Comparison of ENCODE assay signal across 8 cellular contexts in the genomic region with DNA sequence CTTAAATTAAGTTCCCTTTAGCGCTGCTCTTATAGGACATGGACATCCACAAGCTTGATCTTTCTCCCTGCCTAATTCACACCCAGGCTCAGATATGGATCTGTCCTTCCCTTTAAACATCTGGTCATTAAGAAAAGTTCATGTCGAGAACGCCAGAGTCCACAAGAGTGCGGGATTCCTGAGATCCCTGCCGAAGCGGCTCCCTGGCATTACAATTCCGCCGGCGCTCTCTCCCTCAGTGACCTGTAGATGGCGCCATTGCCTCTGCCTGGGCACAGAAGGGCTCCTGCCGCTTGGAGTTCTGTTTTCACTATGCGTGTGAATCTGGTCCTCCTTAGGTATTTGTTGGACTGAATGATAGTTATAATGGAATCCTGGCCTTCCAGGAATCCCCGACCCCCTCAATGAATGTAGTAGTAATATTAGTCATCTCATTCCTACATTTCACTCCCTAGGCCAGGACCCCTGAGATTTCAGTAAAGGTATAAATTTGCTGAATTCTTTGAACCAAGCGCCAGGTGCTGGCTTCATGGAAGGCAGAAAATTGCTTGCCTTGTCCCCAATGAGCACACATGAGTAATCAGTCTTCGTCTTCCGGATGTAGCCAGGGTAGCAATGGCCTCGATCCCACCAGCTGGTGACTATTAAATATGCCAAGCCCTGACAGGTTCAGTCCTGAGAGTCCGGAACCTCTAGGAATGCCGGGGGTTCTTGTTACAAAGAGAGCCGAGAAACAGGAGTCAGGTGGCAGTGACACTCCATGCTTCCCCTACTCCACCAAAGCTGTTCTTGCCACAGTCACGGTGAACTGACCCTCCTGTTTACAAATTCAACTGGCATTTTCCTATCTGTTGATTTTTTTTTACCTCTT. TPM values are rescaled to one million over a fixed set of nuclear protein-coding genes. Genes with fewer than 3 reads are reported as not detected.
DNase-seq lines count a peak whose midpoint lies in the region; ATAC-seq and TF ChIP-seq lines count a peak whose summit lies in the region.

No MANE protein-coding gene starts in this region.

- H3K36me3 Mint-ChIP-seq in T-cell: no peaks in the 10 kb centered on the region

- peak; percentile 51 for DNase-seq in AG04450 (ENCODE audit: low read depth, low spot score)
- peak; percentile 52 for DNase-seq in GM19240 (ENCODE audit: insufficient read length, low spot score)
- DNase-seq in NCI-H128 (lab: John Stamatoyannopoulos, UW; ENCODE audit: unreplicated experiment): peak; percentile 80
- peak; percentile 13 to 68 (median 58) for DNase-seq in T-cell
- DNase-seq in amniotic epithelial cell (ENCODE audit: low read depth): peak; percentile 49
- DNase-seq in heart right ventricle: peak; percentile 76 to 84
- DNase-seq in putamen (ENCODE audit: low spot score): peak; percentile 53

- no peaks in the 10 kb centered on the region for H3K36me3 ChIP-seq in heart right ventricle

- peak overlapping the region in 1 of 2 donors; percentile 16 for H3K27ac Mint-ChIP-seq in T-cell

- H3K27me3 Mint-ChIP-seq in T-cell: peaks cover 31 to 37% of the 10 kb centered on the region in 2 donors

- POLR2A ChIA-PET in AG04450 (lab: Yijun Ruan, JAX): no interaction called here
- POLR2A ChIA-PET in T-cell (lab: Charles Lee): no interaction called here

- no peaks in the 10 kb centered on the region for H3K9me3 Mint-ChIP-seq in T-cell

- H3K9me3 ChIP-seq in AG04450 (ENCODE audit: control insufficient read depth, insufficient read depth, low read length): no peaks in the 10 kb centered on the region
- H3K9me3 ChIP-seq in heart right ventricle: no peaks in the 10 kb centered on the region

- no peak overlapping the region for H3K27ac ChIP-seq in AG04450 (ENCODE audit: low read depth, low read length)
- no peak overlapping the region for H3K27ac ChIP-seq in heart right ventricle

- peaks cover 0 to 6% (median 0%) of the 10 kb centered on the region in 9 donors for H3K4me1 ChIP-seq in heart right ventricle

- H3K27me3 ChIP-seq in AG04450 (ENCODE audit: control insufficient read depth, insufficient read depth, low read length) (peaks cover 37% of the 10 kb centered on the region), heart right ventricle (peaks cover 0 to 59% (median 47%) of the 10 kb centered on the region in 7 donors)

- 26 to 29% methylated on average over 21 of the region's 21 CpGs for WGBS in heart right ventricle, 2 donors

- no peak overlapping the region for H3K4me3 Mint-ChIP-seq in T-cell

- H3K4me1 Mint-ChIP-seq in T-cell: peaks cover 3 to 6% (median 5%) of the 10 kb centered on the region in 3 donors

- CTCF ChIA-PET in AG04450 (lab: Charles Lee): interaction anchor here (0.6 to 6.1 kb wide), 28 partner anchors 9 to 208 kb away, joined by 3 to 75 read pairs (median 4); no protein-coding TSS in a partner anchor
- CTCF ChIA-PET in T-cell (lab: Charles Lee): interaction anchor here in 1 of 2 donors (0.8 kb wide), 1 partner anchor 9 kb away, joined by 3 read pairs; no protein-coding TSS in a partner anchor

- TF ChIP-seq CTCF in AG04450 (IDR thresholded peaks at IDR 0.05; ENCODE audit: low read depth, low read length) (peak; percentile 100), heart right ventricle (IDR thresholded peaks at IDR 0.05) (peak; percentile 83 to 98 (median 97))

- intact Hi-C loops in heart right ventricle (cut with DNase I): loop anchor here in 5 of 10 donors (2.0 to 5.0 kb wide), 6 partner anchors 70 to 87 kb away; a partner anchor contains a TSS

- ATAC-seq in T-cell (replicated peaks in 1 of 4) (peak; percentile 58 to 80 (median 78)), heart right ventricle (peak; percentile 78 to 92 (median 88)), HG02623 (IDR thresholded peaks at IDR 0.05; ENCODE audit: unreplicated experiment) (no peak)

- H3K4me3 ChIP-seq in AG04450 (ENCODE audit: low read depth, low read length) (no peak overlapping the region), heart right ventricle (no peak overlapping the region)

RNA-seq across cellular contexts. Expression of a gene that starts 26.4 kb away (rescaled TPM):
- polyA plus RNA-seq in AG04450 (2011; rRNA removed) (not detected in 2 replicates), heart right ventricle (under 1 TPM; 0.03 to 0.80 TPM)
- polyA minus RNA-seq in AG04450 (2011; rRNA and poly(A)+ RNA removed): not detected in 2 replicates
- total RNA-seq in T-cell (not detected), heart right ventricle (1 to 10 TPM in 1 of 10 donors, under 1 TPM in 4, not detected in 5; 0.25 to 1.1 (median 0.38) TPM)

RNA-seq across cellular contexts. Expression of a gene that starts 38.4 kb away (rescaled TPM):
- polyA plus RNA-seq in AG04450 (2011; rRNA removed) (0.83 and 1.3 TPM in 2 replicates), heart right ventricle (1 to 10 TPM in 1 of 2 donors, under 1 TPM in 1; 0.26 to 3.7 TPM)
- polyA minus RNA-seq in AG04450 (2011; rRNA and poly(A)+ RNA removed): 0.56 and 0.64 TPM in 2 replicates
- total RNA-seq in T-cell (not detected), heart right ventricle (1 to 10 TPM in 1 of 10 donors, under 1 TPM in 7, not detected in 2; 0.23 to 1.2 (median 0.40) TPM)

RNA-seq across cellular contexts. Expression of a gene that starts 41.6 kb away (rescaled TPM):
- polyA plus RNA-seq in AG04450 (2011; rRNA removed) (not detected in 2 replicates), heart right ventricle (1 to 10 TPM in 1 of 2 donors, under 1 TPM in 1; 0.06 to 2.4 TPM)
- not detected in 2 replicates for polyA minus RNA-seq in AG04450 (2011; rRNA and poly(A)+ RNA removed)
- total RNA-seq in T-cell (not detected), heart right ventricle (1 to 10 TPM in 1 of 10 donors, under 1 TPM in 7, not detected in 2; 0.16 to 1.1 (median 0.30) TPM)
